Comparison of ENCODE assay signal across 1 cellular context in the genomic region with DNA sequence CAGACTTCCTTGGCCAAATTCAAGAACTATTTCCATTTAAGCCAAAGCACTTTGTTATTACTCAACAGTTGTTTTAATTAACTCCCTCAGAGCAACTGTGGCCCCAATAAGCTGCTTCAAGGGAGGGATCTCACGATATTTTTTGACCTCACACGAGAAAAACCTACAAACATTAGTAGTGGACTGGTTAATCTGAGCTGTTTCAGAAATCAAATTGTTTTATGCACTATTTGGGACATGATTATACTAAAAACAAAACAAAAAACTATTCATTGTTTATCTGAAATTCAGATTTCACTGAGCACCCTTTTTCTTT.
TF ChIP-seq lines count a peak whose summit lies in the region.

No MANE protein-coding gene starts in this region.

TF ChIP-seq in GM23338, 12 proteins besides CTCF, POLR2A, EP300 and RAD21 (continued from another document):
- TF ChIP-seq POLR2AphosphoS5 (IDR thresholded peaks at IDR 0.05; ENCODE audit: low read depth): no peak
- no peak for TF ChIP-seq JUNB (IDR thresholded peaks at IDR 0.05; ENCODE audit: unreplicated experiment)
- TF ChIP-seq EZH2phosphoT487 (IDR thresholded peaks at IDR 0.05; ENCODE audit: unreplicated experiment): no peak
- TF ChIP-seq, protein P1, sequence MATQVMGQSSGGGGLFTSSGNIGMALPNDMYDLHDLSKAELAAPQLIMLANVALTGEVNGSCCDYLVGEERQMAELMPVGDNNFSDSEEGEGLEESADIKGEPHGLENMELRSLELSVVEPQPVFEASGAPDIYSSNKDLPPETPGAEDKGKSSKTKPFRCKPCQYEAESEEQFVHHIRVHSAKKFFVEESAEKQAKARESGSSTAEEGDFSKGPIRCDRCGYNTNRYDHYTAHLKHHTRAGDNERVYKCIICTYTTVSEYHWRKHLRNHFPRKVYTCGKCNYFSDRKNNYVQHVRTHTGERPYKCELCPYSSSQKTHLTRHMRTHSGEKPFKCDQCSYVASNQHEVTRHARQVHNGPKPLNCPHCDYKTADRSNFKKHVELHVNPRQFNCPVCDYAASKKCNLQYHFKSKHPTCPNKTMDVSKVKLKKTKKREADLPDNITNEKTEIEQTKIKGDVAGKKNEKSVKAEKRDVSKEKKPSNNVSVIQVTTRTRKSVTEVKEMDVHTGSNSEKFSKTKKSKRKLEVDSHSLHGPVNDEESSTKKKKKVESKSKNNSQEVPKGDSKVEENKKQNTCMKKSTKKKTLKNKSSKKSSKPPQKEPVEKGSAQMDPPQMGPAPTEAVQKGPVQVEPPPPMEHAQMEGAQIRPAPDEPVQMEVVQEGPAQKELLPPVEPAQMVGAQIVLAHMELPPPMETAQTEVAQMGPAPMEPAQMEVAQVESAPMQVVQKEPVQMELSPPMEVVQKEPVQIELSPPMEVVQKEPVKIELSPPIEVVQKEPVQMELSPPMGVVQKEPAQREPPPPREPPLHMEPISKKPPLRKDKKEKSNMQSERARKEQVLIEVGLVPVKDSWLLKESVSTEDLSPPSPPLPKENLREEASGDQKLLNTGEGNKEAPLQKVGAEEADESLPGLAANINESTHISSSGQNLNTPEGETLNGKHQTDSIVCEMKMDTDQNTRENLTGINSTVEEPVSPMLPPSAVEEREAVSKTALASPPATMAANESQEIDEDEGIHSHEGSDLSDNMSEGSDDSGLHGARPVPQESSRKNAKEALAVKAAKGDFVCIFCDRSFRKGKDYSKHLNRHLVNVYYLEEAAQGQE (IDR thresholded peaks at IDR 0.05; ENCODE audit: unreplicated experiment): no peak
- TF ChIP-seq EZH2 (IDR thresholded peaks at IDR 0.05; ENCODE audit: low read depth, unreplicated experiment): no peak
